22 cellular contexts compared by ENCODE assay signal in the genomic region with DNA sequence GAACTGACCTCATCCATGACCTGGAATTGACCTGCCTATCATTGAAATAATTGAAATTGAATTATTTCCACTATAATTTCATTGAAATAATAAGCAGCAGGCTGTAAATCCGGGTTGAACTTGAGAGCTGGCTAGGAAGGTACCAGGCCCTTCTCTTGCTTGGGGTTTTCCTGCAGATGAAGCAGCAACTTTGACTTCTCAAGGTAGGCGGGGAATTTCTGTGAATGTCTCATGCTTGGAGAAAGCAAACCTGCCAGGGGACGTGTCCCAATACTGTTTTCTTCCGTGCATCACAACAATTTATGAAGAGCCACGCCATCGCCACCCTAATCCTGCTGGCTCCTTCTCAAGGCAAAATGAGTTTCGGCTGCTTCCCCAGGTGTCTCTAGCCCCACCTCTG.
"Had no signal": no experiment of that assay in that cellular context is flagged by ENCODE, and none has a peak within 500 bp of the region (broad histone marks: within the 10 kb centered on the region; RNA-seq: fewer than 3 reads in every experiment).

No MANE protein-coding gene starts in this region.

- H3K9me3 ChIP-seq: SK-N-SH had no signal

- H3K4me3 ChIP-seq: K562 had no signal

- H3K4me3 Mint-ChIP-seq: IgD-negative memory B cell had no signal

- DNase-seq: Kasumi-1, MM.1S, NCI-H1092 treated with DMSO at 0.1 percent for 48 hours, NCI-H1436, NCI-H187, NCI-H2029, NCI-H2081 treated with DMSO at 0.1 percent for 48 hours, NCI-H2171, NCI-H226, NCI-H446, NCI-H510A, NCI-H524 treated with DMSO at 0.1 percent for 48 hours, NCI-H69, NCI-H774, SHP77, SK-N-SH, SW 1271 had no signal

- H3K36me3 Mint-ChIP-seq: IgD-negative memory B cell had no signal

- H3K27ac Mint-ChIP-seq: IgD-negative memory B cell had no signal

- ATAC-seq: K562 had no signal

- H3K27ac ChIP-seq: HL-60, KMS-11, RWPE1 had no signal

- H3K9me3 Mint-ChIP-seq: IgD-negative memory B cell had no signal
